1 cellular context compared by ENCODE assay signal in genomic region chr16:76311260-76311659, GRCh38.
TF ChIP-seq lines count a peak whose summit lies in the region.

No MANE protein-coding gene starts in this region.

TF ChIP-seq in HepG2, 621 proteins besides CTCF, POLR2A, EP300 and RAD21 (continued from another document):
- TF ChIP-seq ZBTB49 (CRISPR knock-in tag; IDR thresholded peaks at IDR 0.05; ENCODE audit: borderline replicate concordance) (no peak), ATRX (CRISPR knock-in tag; IDR thresholded peaks at IDR 0.05; ENCODE audit: borderline replicate concordance) (no peak), HNF1B (CRISPR knock-in tag; IDR thresholded peaks at IDR 0.05) (no peak), CBX5 (CRISPR knock-in tag; IDR thresholded peaks at IDR 0.05; ENCODE audit: borderline replicate concordance) (no peak), HOXA9 (CRISPR knock-in tag; IDR thresholded peaks at IDR 0.05; ENCODE audit: borderline replicate concordance) (no peak), BRD4 (CRISPR knock-in tag; IDR thresholded peaks at IDR 0.05) (no peak), NFE2L2 (IDR thresholded peaks at IDR 0.05; ENCODE audit: low read length) (peak; percentile 90)
